Comparison of ENCODE assay signal across 9 cellular contexts in genomic region chr6:136751478-136751956, GRCh38. TPM values are rescaled to one million over a fixed set of nuclear protein-coding genes. Genes with fewer than 3 reads are reported as not detected.
DNase-seq lines count a peak whose midpoint lies in the region; ATAC-seq and TF ChIP-seq lines count a peak whose summit lies in the region.
"Had no signal": no experiment of that assay in that cellular context is flagged by ENCODE, and none has a peak within 500 bp of the region (broad histone marks: within the 10 kb centered on the region; RNA-seq: fewer than 3 reads in every experiment).

No MANE protein-coding gene starts in this region.

- peak overlapping the region; percentile 75 for H3K4me3 ChIP-seq in CD4-positive, CD25-positive, alpha-beta regulatory T cell (ENCODE audit: low read depth, low read length)
- no peak overlapping the region for H3K4me3 ChIP-seq in BE2C (ENCODE audit: low read depth, low read length)

- H3K27me3 Mint-ChIP-seq in CD4-positive, CD25-positive, alpha-beta regulatory T cell, result no peaks in the 10 kb centered on the region
- peaks cover 10% of the 10 kb centered on the region for H3K27me3 Mint-ChIP-seq in activated T-helper 2 cell treated with anti-CD3 and anti-CD28 coated beads, Interferon-gamma antibody, Interleukin-2, Interleukin-4, amounts not matched to agents 10 μg/mL and 5 μg/mL and 100 μg/mL, durations not matched to agents 14 hours and 24 hours and 36 hours (ENCODE audit: low read depth)
- no peaks in the 10 kb centered on the region for H3K27me3 Mint-ChIP-seq in stimulated activated naive B cell treated with anti-CD40 and anti-IgM and Interleukin-4, amounts not matched to agents 10 μg/mL and 1 μg/mL and 100 μg/mL, for 72 hours

- H3K27ac ChIP-seq in CD4-positive, CD25-positive, alpha-beta regulatory T cell (ENCODE audit: insufficient read depth, low read length, poor library complexity, severe bottlenecking), result peak overlapping the region; percentile 74

- peak; percentile 84 to 85 for ATAC-seq in CD4-positive, CD25-positive, alpha-beta regulatory T cell (ENCODE audit: low read depth in 2 of 2)
- ATAC-seq in GM19395 (IDR thresholded peaks at IDR 0.05; ENCODE audit: unreplicated experiment), result peak; percentile 96
- ATAC-seq in HG03342 (IDR thresholded peaks at IDR 0.05; ENCODE audit: unreplicated experiment), result peak; percentile 87
- ATAC-seq in stimulated activated naive B cell treated with anti-CD40 and anti-IgM and Interleukin-4, amounts not matched to agents 10 μg/mL and 1 μg/mL and 100 μg/mL, for 72 hours (replicated peaks), result peak; percentile 98 to 99
- ATAC-seq: HCT116 had no signal

- H3K36me3 Mint-ChIP-seq in CD4-positive, CD25-positive, alpha-beta regulatory T cell, result peaks cover 4% of the 10 kb centered on the region
- H3K36me3 Mint-ChIP-seq in activated T-helper 2 cell treated with anti-CD3 and anti-CD28 coated beads, Interferon-gamma antibody, Interleukin-2, Interleukin-4, amounts not matched to agents 10 μg/mL and 5 μg/mL and 100 μg/mL, durations not matched to agents 14 hours and 24 hours and 36 hours (ENCODE audit: low read depth), result peaks cover 6% of the 10 kb centered on the region
- peaks cover 4 to 5% of the 10 kb centered on the region in 2 donors for H3K36me3 Mint-ChIP-seq in stimulated activated naive B cell treated with anti-CD40 and anti-IgM and Interleukin-4, amounts not matched to agents 10 μg/mL and 1 μg/mL and 100 μg/mL, for 72 hours

- peaks cover 39 to 97% (median 76%) of the 10 kb centered on the region in 4 donors for H3K4me1 Mint-ChIP-seq in CD4-positive, CD25-positive, alpha-beta regulatory T cell
- H3K4me1 Mint-ChIP-seq in activated T-helper 2 cell treated with anti-CD3 and anti-CD28 coated beads, Interferon-gamma antibody, Interleukin-2, Interleukin-4, amounts not matched to agents 10 μg/mL and 5 μg/mL and 100 μg/mL, durations not matched to agents 14 hours and 24 hours and 36 hours (ENCODE audit: low read depth), result peaks cover 71% of the 10 kb centered on the region
- peaks cover 33 to 74% of the 10 kb centered on the region in 2 donors for H3K4me1 Mint-ChIP-seq in stimulated activated naive B cell treated with anti-CD40 and anti-IgM and Interleukin-4, amounts not matched to agents 10 μg/mL and 1 μg/mL and 100 μg/mL, for 72 hours

- peaks cover 71% of the 10 kb centered on the region for H3K4me1 ChIP-seq in CD4-positive, CD25-positive, alpha-beta regulatory T cell (ENCODE audit: control insufficient read depth, insufficient read depth, low read length, poor library complexity, severe bottlenecking)
- no peaks in the 10 kb centered on the region for H3K4me1 ChIP-seq in BE2C

- peak overlapping the region; percentile 65 to 100 (median 83) for H3K27ac Mint-ChIP-seq in CD4-positive, CD25-positive, alpha-beta regulatory T cell
- H3K27ac Mint-ChIP-seq in activated T-helper 2 cell treated with anti-CD3 and anti-CD28 coated beads, Interferon-gamma antibody, Interleukin-2, Interleukin-4, amounts not matched to agents 10 μg/mL and 5 μg/mL and 100 μg/mL, durations not matched to agents 14 hours and 24 hours and 36 hours, result peak overlapping the region; percentile 70
- no peak overlapping the region for H3K27ac Mint-ChIP-seq in stimulated activated naive B cell treated with anti-CD40 and anti-IgM and Interleukin-4, amounts not matched to agents 10 μg/mL and 1 μg/mL and 100 μg/mL, for 72 hours

- DNase-seq in CD4-positive, CD25-positive, alpha-beta regulatory T cell, result peak in 2 of 3 donors; percentile 75 to 94
- DNase-seq in activated T-helper 2 cell treated with anti-CD3 and anti-CD28 coated beads, Interferon-gamma antibody, Interleukin-2, Interleukin-4, amounts not matched to agents 10 μg/mL and 5 μg/mL and 100 μg/mL, durations not matched to agents 14 hours and 24 hours and 36 hours (ENCODE audit: low spot score), result peak; percentile 37
- no peak for DNase-seq in stimulated activated naive B cell treated with anti-CD40 and anti-IgM and Interleukin-4, amounts not matched to agents 10 μg/mL and 1 μg/mL and 100 μg/mL, for 72 hours
- DNase-seq in BE2C (no peak), hepatic stellate cell (ENCODE audit: low spot score) (no peak), DMS53 treated with DMSO at 0.1 percent for 48 hours (lab: John Stamatoyannopoulos, UW; ENCODE audit: unreplicated experiment) (no peak)

- no peaks in the 10 kb centered on the region for H3K36me3 ChIP-seq in CD4-positive, CD25-positive, alpha-beta regulatory T cell (ENCODE audit: control insufficient read depth, insufficient read depth, low read length)
- no peaks in the 10 kb centered on the region for H3K36me3 ChIP-seq in BE2C

- intact Hi-C loops in activated T-helper 2 cell treated with anti-CD3 and anti-CD28 coated beads, Interferon-gamma antibody, Interleukin-2, Interleukin-4, amounts not matched to agents 10 μg/mL and 5 μg/mL and 100 μg/mL, durations not matched to agents 14 hours and 24 hours and 36 hours (cut with micrococcal nuclease), result loop anchor here (1.0 to 5.0 kb wide), 3 partner anchors 37 to 107 kb away; no protein-coding TSS in a partner anchor

- H3K27me3 ChIP-seq in CD4-positive, CD25-positive, alpha-beta regulatory T cell (ENCODE audit: control insufficient read depth, insufficient read depth, low read length), result no peaks in the 10 kb centered on the region
- no peaks in the 10 kb centered on the region for H3K27me3 ChIP-seq in BE2C

- TF ChIP-seq CTCF in BE2C (IDR thresholded peaks at IDR 0.05; ENCODE audit: low read depth, low read length), result no peak

- peak overlapping the region; percentile 55 to 91 (median 77) for H3K4me3 Mint-ChIP-seq in CD4-positive, CD25-positive, alpha-beta regulatory T cell
- H3K4me3 Mint-ChIP-seq in activated T-helper 2 cell treated with anti-CD3 and anti-CD28 coated beads, Interferon-gamma antibody, Interleukin-2, Interleukin-4, amounts not matched to agents 10 μg/mL and 5 μg/mL and 100 μg/mL, durations not matched to agents 14 hours and 24 hours and 36 hours (ENCODE audit: low read depth), result peak overlapping the region; percentile 66
- H3K4me3 Mint-ChIP-seq in stimulated activated naive B cell treated with anti-CD40 and anti-IgM and Interleukin-4, amounts not matched to agents 10 μg/mL and 1 μg/mL and 100 μg/mL, for 72 hours, result peak overlapping the region; percentile 39 to 69

- H3K9me3 Mint-ChIP-seq in CD4-positive, CD25-positive, alpha-beta regulatory T cell, result no peaks in the 10 kb centered on the region
- H3K9me3 Mint-ChIP-seq in activated T-helper 2 cell treated with anti-CD3 and anti-CD28 coated beads, Interferon-gamma antibody, Interleukin-2, Interleukin-4, amounts not matched to agents 10 μg/mL and 5 μg/mL and 100 μg/mL, durations not matched to agents 14 hours and 24 hours and 36 hours, result no peaks in the 10 kb centered on the region
- no peaks in the 10 kb centered on the region for H3K9me3 Mint-ChIP-seq in stimulated activated naive B cell treated with anti-CD40 and anti-IgM and Interleukin-4, amounts not matched to agents 10 μg/mL and 1 μg/mL and 100 μg/mL, for 72 hours

- H3K9me3 ChIP-seq in CD4-positive, CD25-positive, alpha-beta regulatory T cell (ENCODE audit: control insufficient read depth in 2 of 2, low read length in 2 of 2), result no peaks in the 10 kb centered on the region
- H3K9me3 ChIP-seq in BE2C, result no peaks in the 10 kb centered on the region

RNA-seq across cellular contexts. Expression of gene MAP3K5, which starts 40.8 kb away (rescaled TPM):
- total RNA-seq in CD4-positive, CD25-positive, alpha-beta regulatory T cell, result 44.0 TPM
- polyA plus RNA-seq in CD4-positive, CD25-positive, alpha-beta regulatory T cell, result 10 to 100 TPM; 14.4 to 25.9 (median 17.9) TPM
- 6.1 and 6.5 TPM in 2 replicates for total RNA-seq in activated T-helper 2 cell treated with anti-CD3 and anti-CD28 coated beads, Interferon-gamma antibody, Interleukin-2, Interleukin-4, amounts not matched to agents 10 μg/mL and 5 μg/mL and 100 μg/mL, durations not matched to agents 14 hours and 24 hours and 36 hours
- 2.3 TPM for polyA plus RNA-seq in BE2C (2012; ENCODE audit: insufficient read depth, insufficient read length, low read depth)

Comparison
In these comparisons a context has a peak if more than half of its experiments do, and no peak if none do; other contexts are left out.
1. DNase-seq: peak in CD4-positive, CD25-positive, alpha-beta regulatory T cell (2 of 3) and activated T-helper 2 cell treated with anti-CD3 and anti-CD28 coated beads, Interferon-gamma antibody, Interleukin-2, Interleukin-4, amounts not matched to agents 10 μg/mL and 5 μg/mL and 100 μg/mL, durations not matched to agents 14 hours and 24 hours and 36 hours (single experiment); none in stimulated activated naive B cell treated with anti-CD40 and anti-IgM and Interleukin-4, amounts not matched to agents 10 μg/mL and 1 μg/mL and 100 μg/mL, for 72 hours (single experiment), BE2C (single experiment), hepatic stellate cell (single experiment) and DMS53 treated with DMSO at 0.1 percent for 48 hours (single experiment).
2. Peak in every context shown above with its lines, with median percentiles within 50 percentile points of each other: ATAC-seq and H3K4me3 Mint-ChIP-seq.